Comparison of ENCODE assay signal across 8 cellular contexts in genomic region chr11:88175707-88176066, GRCh38. TPM values are rescaled to one million over a fixed set of nuclear protein-coding genes. Genes with fewer than 3 reads are reported as not detected.
DNase-seq lines count a peak whose midpoint lies in the region; ATAC-seq and TF ChIP-seq lines count a peak whose summit lies in the region.

No MANE protein-coding gene starts in this region.

- no peak overlapping the region for H3K4me3 Mint-ChIP-seq in T-helper 2 cell treated with Interferon-gamma antibody and Interleukin-4, amounts not matched to agents 5 μg/mL and 100 μg/mL, for 36 hours

- H3F3A ChIP-seq in SK-N-SH (replicated peaks; ENCODE audit: insufficient read depth): no peaks in the 10 kb centered on the region

- H3K27me3 Mint-ChIP-seq in T-helper 2 cell treated with Interferon-gamma antibody and Interleukin-4, amounts not matched to agents 5 μg/mL and 100 μg/mL, for 36 hours (ENCODE audit: low read depth): peaks cover 22% of the 10 kb centered on the region

- H3K27ac Mint-ChIP-seq in T-helper 2 cell treated with Interferon-gamma antibody and Interleukin-4, amounts not matched to agents 5 μg/mL and 100 μg/mL, for 36 hours: no peak overlapping the region

- DNase-seq in SK-N-SH: no peak
- DNase-seq in OCI-M1 (lab: John Stamatoyannopoulos, UW): peak; percentile 94
- DNase-seq in foreskin keratinocyte: no peak
- DNase-seq in stomach: no peak
- no peak for DNase-seq in NK-92 (lab: John Stamatoyannopoulos, UW; ENCODE audit: unreplicated experiment)
- no peak for DNase-seq in NCI-H2227 (lab: John Stamatoyannopoulos, UW; ENCODE audit: unreplicated experiment)
- no peak for DNase-seq in T-helper 2 cell treated with Interferon-gamma antibody and Interleukin-4, amounts not matched to agents 5 μg/mL and 100 μg/mL, for 36 hours (ENCODE audit: low spot score)

- H3K9me2 ChIP-seq in SK-N-SH: no peaks in the 10 kb centered on the region

- H3K9me3 Mint-ChIP-seq in T-helper 2 cell treated with Interferon-gamma antibody and Interleukin-4, amounts not matched to agents 5 μg/mL and 100 μg/mL, for 36 hours: no peaks in the 10 kb centered on the region

- TF ChIP-seq EP300 in SK-N-SH (IDR thresholded peaks at IDR 0.05; ENCODE audit: borderline replicate concordance in 1 of 2, low read depth in 1 of 2, low read length in 1 of 2) (no peak), stomach (IDR thresholded peaks at IDR 0.05) (no peak)

- H3K4me1 ChIP-seq in SK-N-SH (ENCODE audit: control insufficient read depth in 1 of 2, insufficient read depth in 2 of 2, low read depth in 1 of 2, low read length in 1 of 2): no peaks in the 10 kb centered on the region
- H3K4me1 ChIP-seq in foreskin keratinocyte: peaks cover 54% of the 10 kb centered on the region
- H3K4me1 ChIP-seq in stomach: peaks cover 9 to 17% (median 14%) of the 10 kb centered on the region in 4 donors

- POLR2A ChIA-PET in SK-N-SH (lab: Yijun Ruan, JAX): no interaction called here

- H3K9me3 ChIP-seq in SK-N-SH (no peaks in the 10 kb centered on the region), stomach (no peaks in the 10 kb centered on the region)

- no peak overlapping the region for H3K4me2 ChIP-seq in SK-N-SH

- H3K4me3 ChIP-seq in SK-N-SH (ENCODE audit: low read depth in 2 of 2, low read length in 1 of 2): no peak overlapping the region
- H3K4me3 ChIP-seq in stomach: peak overlapping the region; percentile 47 to 67 (median 52)

- H2AFZ ChIP-seq in SK-N-SH (ENCODE audit: low read depth): no peak overlapping the region

- H3K36me3 Mint-ChIP-seq in T-helper 2 cell treated with Interferon-gamma antibody and Interleukin-4, amounts not matched to agents 5 μg/mL and 100 μg/mL, for 36 hours (ENCODE audit: low read depth): no peaks in the 10 kb centered on the region

- 30% methylated on average over 7 of the region's 7 CpGs for WGBS in SK-N-SH (ENCODE audit: low lambda C conversion rate)
- 23 to 34% (median 28%) methylated on average over 5 to 7 of the region's 7 CpGs for WGBS in stomach, 5 donors

- H3K79me2 ChIP-seq in SK-N-SH (ENCODE audit: insufficient read depth): no peaks in the 10 kb centered on the region

- ATAC-seq in SK-N-SH treated with all-trans-retinoic acid at 6 μM for 48 hours (peak; percentile 42), foreskin keratinocyte (no peak)

- TF ChIP-seq POLR2A in stomach (IDR thresholded peaks at IDR 0.05): no peak

- no peaks in the 10 kb centered on the region for H4K20me1 ChIP-seq in SK-N-SH (ENCODE audit: insufficient read depth)

- TF ChIP-seq CTCF in SK-N-SH (IDR thresholded peaks at IDR 0.05) (no peak), foreskin keratinocyte (conservative IDR thresholded peaks at IDR 0.05) (no peak), stomach (IDR thresholded peaks at IDR 0.05) (no peak)

- H3K4me1 Mint-ChIP-seq in T-helper 2 cell treated with Interferon-gamma antibody and Interleukin-4, amounts not matched to agents 5 μg/mL and 100 μg/mL, for 36 hours (ENCODE audit: low read depth): peaks cover 27% of the 10 kb centered on the region

- CTCF ChIA-PET in SK-N-SH (lab: Yijun Ruan, JAX): no interaction called here

- H3K27me3 ChIP-seq in SK-N-SH (ENCODE audit: insufficient read depth) (no peaks in the 10 kb centered on the region), foreskin keratinocyte (no peaks in the 10 kb centered on the region), stomach (no peaks in the 10 kb centered on the region)

- H3K27ac ChIP-seq in SK-N-SH (ENCODE audit: low read depth in 2 of 2, low read length in 1 of 2): no peak overlapping the region
- peak overlapping the region; percentile 71 for H3K27ac ChIP-seq in foreskin keratinocyte
- H3K27ac ChIP-seq in stomach: peak overlapping the region in 3 of 5 donors; percentile 63 to 69 (median 66)

- no peak for TF ChIP-seq RAD21 in SK-N-SH (IDR thresholded peaks at IDR 0.05; ENCODE audit: low read length)

- H3K36me3 ChIP-seq in SK-N-SH (replicated peaks in 1 of 2; ENCODE audit: control insufficient read depth in 1 of 2, insufficient read depth in 2 of 2, low read length in 1 of 2) (no peaks in the 10 kb centered on the region), stomach (no peaks in the 10 kb centered on the region)

- no peak overlapping the region for H3K9ac ChIP-seq in SK-N-SH

- intact Hi-C loops in stomach (cut with DNase I; ENCODE audit: low total_unique reads): no loop called here

TF ChIP-seq in SK-N-SH treated with all-trans-retinoic acid at 6 μM for 48 hours, 23 proteins besides CTCF, POLR2A, EP300 and RAD21 (continues in another document):
- TF ChIP-seq BACH2 (CRISPR knock-in tag; IDR thresholded peaks at IDR 0.05; ENCODE audit: borderline replicate concordance) (no peak), CREB5 (CRISPR knock-in tag; IDR thresholded peaks at IDR 0.05; ENCODE audit: low read depth) (no peak), ZNF8 (CRISPR knock-in tag; IDR thresholded peaks at IDR 0.05) (no peak), ZNF70 (CRISPR knock-in tag; IDR thresholded peaks at IDR 0.05) (no peak), ZC3H10 (CRISPR knock-in tag; IDR thresholded peaks at IDR 0.05) (no peak), ZFP3 (CRISPR knock-in tag; IDR thresholded peaks at IDR 0.05) (no peak), RARB (CRISPR knock-in tag; IDR thresholded peaks at IDR 0.05) (no peak), GLIS3 (CRISPR knock-in tag; IDR thresholded peaks at IDR 0.05) (no peak), ESRRG (CRISPR knock-in tag; IDR thresholded peaks at IDR 0.05) (no peak), ISL1 (CRISPR knock-in tag; IDR thresholded peaks at IDR 0.05) (no peak), PPARA (CRISPR knock-in tag; IDR thresholded peaks at IDR 0.05; ENCODE audit: borderline replicate concordance) (no peak)

TF ChIP-seq in SK-N-SH, 30 proteins besides CTCF, POLR2A, EP300 and RAD21:
- TF ChIP-seq GABPA (IDR thresholded peaks at IDR 0.05; ENCODE audit: low read depth): no peak
- TF ChIP-seq YY1 (IDR thresholded peaks at IDR 0.05; ENCODE audit: low read depth): no peak
- no peak for TF ChIP-seq SIN3A (IDR thresholded peaks at IDR 0.05; ENCODE audit: borderline replicate concordance, low read depth, low read length)
- TF ChIP-seq EZH2phosphoT487 (IDR thresholded peaks at IDR 0.05; ENCODE audit: borderline replicate concordance, low read depth): no peak
- no peak for TF ChIP-seq IRF3 (IDR thresholded peaks at IDR 0.05; ENCODE audit: low read depth, low read length)
- TF ChIP-seq RXRA (IDR thresholded peaks at IDR 0.05; ENCODE audit: borderline replicate concordance, low read depth): no peak
- no peak for TF ChIP-seq FOSL2 (IDR thresholded peaks at IDR 0.05; ENCODE audit: borderline replicate concordance, low read depth)
- no peak for TF ChIP-seq JUND (IDR thresholded peaks at IDR 0.05)
- TF ChIP-seq NRF1 (IDR thresholded peaks at IDR 0.05; ENCODE audit: low read depth, low read length): no peak
- no peak for TF ChIP-seq MAX (IDR thresholded peaks at IDR 0.05; ENCODE audit: low read depth)
- TF ChIP-seq TCF12 (IDR thresholded peaks at IDR 0.05): no peak
- no peak for TF ChIP-seq USF1 (IDR thresholded peaks at IDR 0.05; ENCODE audit: borderline replicate concordance, low read depth)
- TF ChIP-seq FOXJ3 (CRISPR knock-in tag; IDR thresholded peaks at IDR 0.05): no peak
- TF ChIP-seq ZBTB33 (IDR thresholded peaks at IDR 0.05; ENCODE audit: borderline replicate concordance, low read depth): no peak
- no peak for TF ChIP-seq ELF1 (IDR thresholded peaks at IDR 0.05)
- no peak for TF ChIP-seq RCOR1 (IDR thresholded peaks at IDR 0.05; ENCODE audit: low read length)
- no peak for TF ChIP-seq MXI1 (IDR thresholded peaks at IDR 0.05; ENCODE audit: low read depth, low read length)
- TF ChIP-seq MEF2A (IDR thresholded peaks at IDR 0.05; ENCODE audit: borderline replicate concordance, low read depth): no peak
- TF ChIP-seq CHD2 (IDR thresholded peaks at IDR 0.05; ENCODE audit: low read length, partially characterized antibody): no peak
TF ChIP-seq in SK-N-SH: peak in this region for 0.

RNA-seq across cellular contexts. Expression of gene RAB38, which starts 0.4 kb away (rescaled TPM):
- polyA plus RNA-seq in SK-N-SH (2012; rRNA removed) (0.66 and 0.76 TPM in 2 replicates), foreskin keratinocyte (47.0 and 70.7 TPM in 2 replicates), stomach (1 to 10 TPM; 1.4 to 9.0 (median 2.9) TPM)
- 0.81 and 0.82 TPM in 2 replicates for polyA plus RNA-seq in SK-N-SH (2012; cell fraction: cytosol; rRNA removed)
- 0.20 TPM in 2 replicates for polyA plus RNA-seq in SK-N-SH (2012; cell fraction: nucleus; rRNA removed)
- total RNA-seq in foreskin keratinocyte (57.5 and 75.2 TPM in 2 replicates), stomach (1 to 10 TPM in 4 of 5 donors, not detected in 1; 1.0 to 4.6 (median 2.6) TPM)

Comparison
In these comparisons a context has a peak if more than half of its experiments do, and no peak if none do; other contexts are left out.
1. H3K27ac ChIP-seq: peak in foreskin keratinocyte (single experiment) and stomach (3 of 5); none in SK-N-SH (0 of 2).
2. H3K4me3 ChIP-seq: peak in stomach (4 of 4); none in SK-N-SH (0 of 2).